Comparison of ENCODE assay signal across 20 cellular contexts in the genomic region with DNA sequence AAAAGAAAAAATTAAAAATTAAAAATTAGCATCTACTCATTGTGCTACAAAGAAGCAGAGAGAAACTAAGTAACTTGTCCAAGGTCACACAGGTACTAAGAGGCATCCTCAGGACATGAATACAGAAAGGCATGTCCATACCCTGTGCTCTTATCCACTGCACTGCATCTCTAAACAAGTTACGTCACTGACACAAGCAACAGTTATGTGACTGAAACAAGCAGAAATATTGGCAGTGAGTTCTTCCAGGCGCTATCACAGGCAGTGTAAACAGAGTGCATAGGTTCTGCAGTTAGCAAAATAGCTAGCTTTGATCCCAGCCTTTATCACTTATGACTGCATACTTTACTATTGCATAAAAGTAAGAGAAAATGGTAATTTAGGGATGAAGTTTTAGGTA. TPM values are rescaled to one million over a fixed set of nuclear protein-coding genes. Genes with fewer than 3 reads are reported as not detected.
"Had no signal": no experiment of that assay in that cellular context is flagged by ENCODE, and none has a peak within 500 bp of the region (broad histone marks: within the 10 kb centered on the region; RNA-seq: fewer than 3 reads in every experiment).

No MANE protein-coding gene starts in this region.

- DNase-seq: activated CD4-positive, alpha-beta memory T cell treated with anti-CD3 and anti-CD28 coated beads for 36 hours; activated CD8-positive, alpha-beta memory T cell treated with anti-CD3 and anti-CD28 coated beads, Interleukin-2, amount 10 ng/mL, durations not matched to agents 7 days and 5 days; amniotic stem cell; effector CD8-positive, alpha-beta T cell; foreskin keratinocyte; hypothalamus; left ventricle myocardium inferior; mammary epithelial cell; nephron progenitor cell; nucleus accumbens; posterior cingulate gyrus; stimulated activated CD4-positive, alpha-beta T cell treated with anti-CD3 and anti-CD28 coated beads, Interleukin-12 subunit alpha, Interleukin-12 subunit beta, amount 100 ng/mL, for 4 hours; stimulated activated CD4-positive, alpha-beta T cell treated with anti-CD3 and anti-CD28 coated beads, Interleukin-2, amount 100 ng/mL, for 24 hours; trophoblast cell had no signal

- H3K4me3 Mint-ChIP-seq: activated CD4-positive, alpha-beta memory T cell treated with anti-CD3 and anti-CD28 coated beads for 36 hours; activated CD8-positive, alpha-beta memory T cell treated with anti-CD3 and anti-CD28 coated beads, Interleukin-2, amount 10 ng/mL, durations not matched to agents 7 days and 5 days; activated naive CD8-positive, alpha-beta T cell; dendritic cell treated with granulocyte-macrophage colony-stimulating factor and Interleukin-4, amounts not matched to agents 40 ng/mL and 50 ng/mL, for 4 days; nephron progenitor cell; stimulated activated naive CD8-positive, alpha-beta T cell treated with anti-CD3 and anti-CD28 coated beads, Interleukin-15, Interleukin-2, amounts not matched to agents 100 ng/mL and 50 ng/mL, for 24 hours; T-helper 2 cell treated with Interferon-gamma antibody and Interleukin-4, amounts not matched to agents 5 μg/mL and 100 μg/mL, for 36 hours had no signal

- H3K27me3 ChIP-seq: esophagus muscularis mucosa, foreskin keratinocyte, suprapubic skin had no signal

- H3K4me1 Mint-ChIP-seq: activated CD8-positive, alpha-beta memory T cell treated with anti-CD3 and anti-CD28 coated beads, Interleukin-2, amount 10 ng/mL, durations not matched to agents 7 days and 5 days had no signal

- H3K9me3 Mint-ChIP-seq: activated CD4-positive, alpha-beta memory T cell treated with anti-CD3 and anti-CD28 coated beads for 36 hours; dendritic cell treated with granulocyte-macrophage colony-stimulating factor and Interleukin-4, amounts not matched to agents 40 ng/mL and 50 ng/mL, for 4 days; nephron progenitor cell; stimulated activated naive CD8-positive, alpha-beta T cell treated with anti-CD3 and anti-CD28 coated beads, Interleukin-15, Interleukin-2, amounts not matched to agents 100 ng/mL and 50 ng/mL, for 24 hours; T-helper 2 cell treated with Interferon-gamma antibody and Interleukin-4, amounts not matched to agents 5 μg/mL and 100 μg/mL, for 36 hours had no signal

- H3K36me3 ChIP-seq: esophagus muscularis mucosa, left ventricle myocardium inferior, suprapubic skin had no signal

- H3K27ac Mint-ChIP-seq: activated CD4-positive, alpha-beta memory T cell treated with anti-CD3 and anti-CD28 coated beads for 36 hours; activated CD8-positive, alpha-beta memory T cell treated with anti-CD3 and anti-CD28 coated beads, Interleukin-2, amount 10 ng/mL, durations not matched to agents 7 days and 5 days; activated naive CD8-positive, alpha-beta T cell; dendritic cell treated with granulocyte-macrophage colony-stimulating factor and Interleukin-4, amounts not matched to agents 40 ng/mL and 50 ng/mL, for 4 days; nephron progenitor cell; stimulated activated naive CD8-positive, alpha-beta T cell treated with anti-CD3 and anti-CD28 coated beads, Interleukin-15, Interleukin-2, amounts not matched to agents 100 ng/mL and 50 ng/mL, for 24 hours; T-helper 2 cell treated with Interferon-gamma antibody and Interleukin-4, amounts not matched to agents 5 μg/mL and 100 μg/mL, for 36 hours had no signal

- H3K4me3 ChIP-seq: esophagus muscularis mucosa, left ventricle myocardium inferior, suprapubic skin had no signal

- H3K9me3 ChIP-seq: esophagus muscularis mucosa, left ventricle myocardium inferior, suprapubic skin had no signal

- H3K27ac ChIP-seq: esophagus muscularis mucosa, foreskin keratinocyte, left ventricle myocardium inferior, suprapubic skin had no signal

- ATAC-seq: activated CD8-positive, alpha-beta memory T cell treated with anti-CD3 and anti-CD28 coated beads, Interleukin-2, amount 10 ng/mL, durations not matched to agents 7 days and 5 days had no signal

- H3K36me3 Mint-ChIP-seq: activated CD4-positive, alpha-beta memory T cell treated with anti-CD3 and anti-CD28 coated beads for 36 hours; activated CD8-positive, alpha-beta memory T cell treated with anti-CD3 and anti-CD28 coated beads, Interleukin-2, amount 10 ng/mL, durations not matched to agents 7 days and 5 days; activated naive CD8-positive, alpha-beta T cell had no signal

RNA-seq across cellular contexts. Expression of a gene that starts 7.9 kb away (rescaled TPM):
- total RNA-seq: activated CD4-positive, alpha-beta memory T cell treated with anti-CD3 and anti-CD28 coated beads for 36 hours; activated CD8-positive, alpha-beta memory T cell treated with anti-CD3 and anti-CD28 coated beads, Interleukin-2, amount 10 ng/mL, durations not matched to agents 7 days and 5 days had no signal
